ENCODE assay signal across 10 cellular contexts in genomic region chr7:50339990-50340500, GRCh38. TPM values are rescaled to one million over a fixed set of nuclear protein-coding genes. Genes with fewer than 3 reads are reported as not detected.
A peak's percentile ranks its signal among the peaks of the same experiment; 100 is the strongest.
DNase-seq lines count a peak whose midpoint lies in the region; ATAC-seq and TF ChIP-seq lines count a peak whose summit lies in the region.
"Had no signal": no experiment of that assay in that cellular context is flagged by ENCODE, and none has a peak within 500 bp of the region (broad histone marks: within the 10 kb centered on the region; RNA-seq: fewer than 3 reads in every experiment).

No MANE protein-coding gene starts in this region.

- H3K27ac Mint-ChIP-seq in activated naive CD8-positive, alpha-beta T cell treated with anti-CD3 and anti-CD28 coated beads for 36 hours: no peak overlapping the region

- H3K27me3 ChIP-seq in MG63 (no peaks in the 10 kb centered on the region), gastrocnemius medialis (no peaks in the 10 kb centered on the region), adrenal gland (no peaks in the 10 kb centered on the region)

- TF ChIP-seq POLR2A in gastrocnemius medialis (IDR thresholded peaks at IDR 0.05) (no peak), adrenal gland (IDR thresholded peaks at IDR 0.05) (no peak)

- DNase-seq in stimulated activated CD4-positive, alpha-beta T cell treated with anti-CD3 and anti-CD28 coated beads, Interleukin-1b, Interleukin-23, amount 100 ng/mL, for 48 hours: peak; percentile 77
- DNase-seq in stimulated activated CD4-positive, alpha-beta T cell treated with anti-CD3 and anti-CD28 coated beads, Interleukin-2, amount 100 ng/mL, for 48 hours: no peak
- DNase-seq in NCI-H345 treated with DMSO at 0.1 percent for 48 hours (lab: John Stamatoyannopoulos, UW; ENCODE audit: unreplicated experiment) (peak; percentile 54), MG63 (no peak), gastrocnemius medialis (no peak), RPMI8226 (no peak), adrenal gland (no peak)
- DNase-seq in activated naive CD8-positive, alpha-beta T cell treated with anti-CD3 and anti-CD28 coated beads for 36 hours: peak; percentile 62
- DNase-seq: WERI-Rb-1 had no signal

- H3K27ac ChIP-seq in gastrocnemius medialis: no peak overlapping the region
- no peak overlapping the region for H3K27ac ChIP-seq in adrenal gland
- H3K27ac ChIP-seq: WERI-Rb-1 had no signal

- no peak for ATAC-seq in gastrocnemius medialis

- H3K4me3 ChIP-seq in MG63 (no peak overlapping the region), gastrocnemius medialis (no peak overlapping the region), adrenal gland (no peak overlapping the region)

- WGBS in adrenal gland, 4 donors: 56 to 69% (median 59%) methylated on average over 4 to 7 of the region's 7 CpGs

- peak overlapping the region; percentile 49 for H3K4me3 Mint-ChIP-seq in activated naive CD8-positive, alpha-beta T cell treated with anti-CD3 and anti-CD28 coated beads for 36 hours

- TF ChIP-seq CTCF in gastrocnemius medialis (IDR thresholded peaks at IDR 0.05 in 4 of 5, conservative IDR thresholded peaks at IDR 0.05 in 1 of 5) (no peak), adrenal gland (IDR thresholded peaks at IDR 0.05) (no peak)

- H3K4me1 ChIP-seq in gastrocnemius medialis: no peaks in the 10 kb centered on the region
- H3K4me1 ChIP-seq in adrenal gland (replicated peaks in 1 of 2): no peaks in the 10 kb centered on the region

- H3K9me3 ChIP-seq in MG63: no peaks in the 10 kb centered on the region
- H3K9me3 ChIP-seq in gastrocnemius medialis: no peaks in the 10 kb centered on the region
- no peaks in the 10 kb centered on the region for H3K9me3 ChIP-seq in adrenal gland (replicated peaks in 1 of 3)

- no peaks in the 10 kb centered on the region for H3K27me3 Mint-ChIP-seq in activated naive CD8-positive, alpha-beta T cell treated with anti-CD3 and anti-CD28 coated beads for 36 hours

- H3K4me1 Mint-ChIP-seq in activated naive CD8-positive, alpha-beta T cell treated with anti-CD3 and anti-CD28 coated beads for 36 hours: peaks cover 82% of the 10 kb centered on the region

- intact Hi-C loops in gastrocnemius medialis (cut with DNase I; ENCODE audit: low total_unique reads): no loop called here
- intact Hi-C loops in adrenal gland (cut with DNase I): no loop called here

- peaks cover 55% of the 10 kb centered on the region for H3K36me3 Mint-ChIP-seq in activated naive CD8-positive, alpha-beta T cell treated with anti-CD3 and anti-CD28 coated beads for 36 hours

- H3K9me3 Mint-ChIP-seq in activated naive CD8-positive, alpha-beta T cell treated with anti-CD3 and anti-CD28 coated beads for 36 hours: no peaks in the 10 kb centered on the region

- in situ Hi-C loops in gastrocnemius medialis (cut with MboI; ENCODE audit: low sequenced_read_pairs in 4 of 4): no loop called here

- H3K36me3 ChIP-seq in MG63: no peaks in the 10 kb centered on the region
- no peaks in the 10 kb centered on the region for H3K36me3 ChIP-seq in gastrocnemius medialis
- H3K36me3 ChIP-seq in adrenal gland (replicated peaks in 1 of 2): no peaks in the 10 kb centered on the region
- H3K36me3 ChIP-seq: WERI-Rb-1 had no signal

RNA-seq across cellular contexts. Expression of gene IKZF1, which starts 35.5 kb away (rescaled TPM):
- 100 to 1,000 TPM; 220 to 225 TPM for total RNA-seq in activated naive CD8-positive, alpha-beta T cell treated with anti-CD3 and anti-CD28 coated beads for 36 hours
- not detected in 2 replicates for total RNA-seq in MG63 (2014; rRNA removed; shearing (Covaris generic); ENCODE audit: low replicate concordance)
- total RNA-seq in gastrocnemius medialis (1 to 10 TPM in 3 of 4 donors, under 1 TPM in 1; 0.22 to 3.6 (median 1.9) TPM), adrenal gland (10 to 100 TPM in 6 of 8 donors, 1 to 10 TPM in 2; 3.2 to 31.5 (median 10.9) TPM)
- 1 to 10 TPM in 2 of 3 donors, under 1 TPM in 1; 0.98 to 2.7 (median 2.4) TPM for polyA plus RNA-seq in adrenal gland
- total RNA-seq: myocyte had no signal

Comparison
In these comparisons a context has a peak if more than half of its experiments do, and no peak if none do; other contexts are left out.
1. DNase-seq: peak in stimulated activated CD4-positive, alpha-beta T cell treated with anti-CD3 and anti-CD28 coated beads, Interleukin-1b, Interleukin-23, amount 100 ng/mL, for 48 hours (single experiment), NCI-H345 treated with DMSO at 0.1 percent for 48 hours (single experiment) and activated naive CD8-positive, alpha-beta T cell treated with anti-CD3 and anti-CD28 coated beads for 36 hours (single experiment); none in stimulated activated CD4-positive, alpha-beta T cell treated with anti-CD3 and anti-CD28 coated beads, Interleukin-2, amount 100 ng/mL, for 48 hours (0 of 2), MG63 (single experiment), gastrocnemius medialis (0 of 2), RPMI8226 (single experiment) and adrenal gland (0 of 7).
2. RNA of gene IKZF1, which starts 35.5 kb away (total RNA-seq): 220 to 225 TPM in activated naive CD8-positive, alpha-beta T cell treated with anti-CD3 and anti-CD28 coated beads for 36 hours; 3.2 to 31.5 TPM in adrenal gland, 0.22 to 3.6 TPM in gastrocnemius medialis and not detected in MG63; every median in the first group is over 4 times any median in the second.